In genomic region chr9:121500165-121500478, GRCh38 we compare ENCODE assay signal across 9 cellular contexts. TPM values are rescaled to one million over a fixed set of nuclear protein-coding genes. Genes with fewer than 3 reads are reported as not detected.
DNase-seq lines count a peak whose midpoint lies in the region; ATAC-seq and TF ChIP-seq lines count a peak whose summit lies in the region.
"Had no signal": no experiment of that assay in that cellular context is flagged by ENCODE, and none has a peak within 500 bp of the region (broad histone marks: within the 10 kb centered on the region; RNA-seq: fewer than 3 reads in every experiment).

No MANE protein-coding gene starts in this region.

- H3K27ac Mint-ChIP-seq in IgD-negative memory B cell = no peak overlapping the region

- peaks cover 3% of the 10 kb centered on the region for H3K36me3 Mint-ChIP-seq in IgD-negative memory B cell

- in situ Hi-C loops in astrocyte of the spinal cord (cut with HindIII; ENCODE audit: low sequenced_read_pairs) = no loop called here

- peak overlapping the region; percentile 28 to 84 (median 76) for H3K4me3 Mint-ChIP-seq in IgD-negative memory B cell

- no peak for TF ChIP-seq POLR2A in right lobe of liver (IDR thresholded peaks at IDR 0.05)

- no peak for DNase-seq in astrocyte of the spinal cord (ENCODE audit: low read depth, low spot score)
- DNase-seq in right lobe of liver = no peak
- DNase-seq in NCI-H1436 (lab: John Stamatoyannopoulos, UW) = no peak
- no peak for DNase-seq in NCI-H2107 treated with DMSO at 0.1 percent for 48 hours (lab: John Stamatoyannopoulos, UW; ENCODE audit: unreplicated experiment)
- DNase-seq in islet precursor cell = no peak
- DNase-seq: NCI-H1694 treated with DMSO at 0.1 percent for 48 hours; stimulated activated CD4-positive, alpha-beta T cell treated with anti-CD3 and anti-CD28 coated beads, Interleukin-4, amount 100 ng/mL, for 1 hour had no signal

- peaks cover 0 to 21% (median 1%) of the 10 kb centered on the region in 4 donors for H3K4me1 ChIP-seq in right lobe of liver
- H3K4me1 ChIP-seq in subcutaneous abdominal adipose tissue (ENCODE audit: control insufficient read depth in 5 of 5, insufficient read depth in 5 of 5, low read length in 5 of 5) = peaks cover 3 to 46% (median 33%) of the 10 kb centered on the region in 5 donors

- intact Hi-C loops in right lobe of liver (cut with DNase I) = no loop called here

- peaks cover 0 to 8% (median 1%) of the 10 kb centered on the region in 3 donors for H3K9me3 Mint-ChIP-seq in IgD-negative memory B cell

- H3K4me1 Mint-ChIP-seq in IgD-negative memory B cell = peaks cover 15 to 22% (median 19%) of the 10 kb centered on the region in 3 donors

- H3K27ac ChIP-seq in right lobe of liver (peak overlapping the region in 2 of 3 donors; percentile 49 to 79), subcutaneous abdominal adipose tissue (ENCODE audit: low read depth, low read length) (peak overlapping the region; percentile 74)

- H3K9me3 ChIP-seq in right lobe of liver (no peaks in the 10 kb centered on the region), subcutaneous abdominal adipose tissue (ENCODE audit: control insufficient read depth in 5 of 5, low read length in 5 of 5) (peaks cover 0 to 4% (median 3%) of the 10 kb centered on the region in 5 donors)

- TF ChIP-seq CTCF in astrocyte of the spinal cord (IDR thresholded peaks at IDR 0.05; ENCODE audit: low read depth, low read length) = no peak
- TF ChIP-seq CTCF in right lobe of liver (IDR thresholded peaks at IDR 0.05) = no peak

- H3K27me3 ChIP-seq in right lobe of liver (peaks cover 0 to 5% of the 10 kb centered on the region in 2 donors), subcutaneous abdominal adipose tissue (ENCODE audit: control insufficient read depth in 5 of 5, insufficient read depth in 4 of 5, low read length in 5 of 5) (peaks cover 0 to 2% (median 0%) of the 10 kb centered on the region in 5 donors)

- 0% methylated on average over 3 of the region's 15 CpGs for WGBS in right lobe of liver (ENCODE audit: insufficient coverage, low coverage, low lambda C conversion rate, missing lambda C conversion rate)

- peaks cover 45% of the 10 kb centered on the region for H3K27me3 Mint-ChIP-seq in IgD-negative memory B cell

- ATAC-seq in right lobe of liver = no peak

- no peaks in the 10 kb centered on the region for H3K36me3 ChIP-seq in right lobe of liver
- H3K36me3 ChIP-seq in subcutaneous abdominal adipose tissue (ENCODE audit: control insufficient read depth in 5 of 5, insufficient read depth in 5 of 5, low read length in 5 of 5) = no peaks in the 10 kb centered on the region

- peak overlapping the region; percentile 35 for H3K4me3 ChIP-seq in astrocyte of the spinal cord (ENCODE audit: low read depth, low read length)
- H3K4me3 ChIP-seq in right lobe of liver = peak overlapping the region; percentile 35 to 54 (median 48)
- peak overlapping the region; percentile 68 to 79 (median 70) for H3K4me3 ChIP-seq in subcutaneous abdominal adipose tissue (ENCODE audit: low read depth in 1 of 5, low read length in 5 of 5)

- H3K9ac ChIP-seq in subcutaneous abdominal adipose tissue (ENCODE audit: low read length in 5 of 5) = peak overlapping the region; percentile 5 to 79 (median 42)

RNA-seq across cellular contexts. Expression of gene GGTA1, which starts 0.5 kb away (rescaled TPM):
- polyA plus RNA-seq in IgD-negative memory B cell = not detected
- 1 to 10 TPM in 5 of 6 experiments, under 1 TPM in 1; 0.43 to 3.5 (median 1.5) TPM for total RNA-seq in right lobe of liver
